15 cellular contexts compared by ENCODE assay signal in genomic region chr9:113296247-113296646, GRCh38. TPM values are rescaled to one million over a fixed set of nuclear protein-coding genes. Genes with fewer than 3 reads are reported as not detected.
DNase-seq lines count a peak whose midpoint lies in the region; ATAC-seq, FAIRE-seq and TF ChIP-seq lines count a peak whose summit lies in the region.
"Not testable (repeated sequence)": the region's sequence is repeated elsewhere in the genome, so short reads cannot be mapped to it uniquely, and the experiment has no call there.
"Had no signal": no experiment of that assay in that cellular context is flagged by ENCODE, and none has a peak within 500 bp of the region (broad histone marks: within the 10 kb centered on the region; RNA-seq: fewer than 3 reads in every experiment).

No MANE protein-coding gene starts in this region.

- intact Hi-C loops in mucosa of descending colon (cut with DNase I, micrococcal nuclease) = not testable (repeated sequence)

- FAIRE-seq in small intestine (lab: Jason Lieb, UNC) = not testable (repeated sequence)

- not testable (repeated sequence) for ATAC-seq in CD4-positive, CD25-positive, alpha-beta regulatory T cell (ENCODE audit: low read depth in 2 of 2); activated T-cell treated with anti-CD3 and anti-CD28 coated beads, Interleukin-2, amount 50 U/mL, for 72 hours (replicated peaks in 1 of 2)
- ATAC-seq in mucosa of descending colon = peak; percentile 44

- not testable (repeated sequence) for H3K27ac ChIP-seq in CD4-positive, CD25-positive, alpha-beta regulatory T cell (ENCODE audit: insufficient read depth, low read length, poor library complexity, severe bottlenecking); small intestine (ENCODE audit: low read depth in 1 of 2, low read length in 1 of 2)
- peak overlapping the region; percentile 95 for H3K27ac ChIP-seq in WERI-Rb-1

- not testable (repeated sequence) for H3K4me3 Mint-ChIP-seq in CD4-positive, CD25-positive, alpha-beta regulatory T cell; activated T-cell treated with anti-CD3 and anti-CD28 coated beads, Interleukin-2, amount 50 U/mL, for 72 hours; type B pancreatic cell

- H3K36me3 ChIP-seq in CD4-positive, CD25-positive, alpha-beta regulatory T cell (ENCODE audit: control insufficient read depth, insufficient read depth, low read length) = peaks cover 21% of the 10 kb centered on the region
- peaks cover 29% of the 10 kb centered on the region for H3K36me3 ChIP-seq in WERI-Rb-1
- H3K36me3 ChIP-seq in mucosa of descending colon (ENCODE audit: low read depth); small intestine (ENCODE audit: control insufficient read depth in 2 of 2, insufficient read depth in 2 of 2, low read length in 2 of 2): not testable (repeated sequence)

- H3K27me3 ChIP-seq in CD4-positive, CD25-positive, alpha-beta regulatory T cell (ENCODE audit: control insufficient read depth, insufficient read depth, low read length); WERI-Rb-1 (ENCODE audit: insufficient read depth, low read depth, severe bottlenecking); small intestine (ENCODE audit: control insufficient read depth in 2 of 2, insufficient read depth in 2 of 2, low read length in 2 of 2): not testable (repeated sequence)

- 35 to 63% (median 36%) methylated on average over 8 of the region's 8 CpGs for WGBS in small intestine, 3 donors

- not testable (repeated sequence) for H3K27me3 Mint-ChIP-seq in CD4-positive, CD25-positive, alpha-beta regulatory T cell; activated T-cell treated with anti-CD3 and anti-CD28 coated beads, Interleukin-2, amount 50 U/mL, for 72 hours (ENCODE audit: low read depth); type B pancreatic cell

- H3K4me3 ChIP-seq in CD4-positive, CD25-positive, alpha-beta regulatory T cell (ENCODE audit: low read depth, low read length); fibroblast of villous mesenchyme (ENCODE audit: low read depth, low read length); mucosa of descending colon; small intestine (ENCODE audit: low read depth in 1 of 2, low read length in 2 of 2): not testable (repeated sequence)
- peak overlapping the region; percentile 41 for H3K4me3 ChIP-seq in WERI-Rb-1 (ENCODE audit: low read depth, low read length)

- H3K4me1 Mint-ChIP-seq in CD4-positive, CD25-positive, alpha-beta regulatory T cell; activated T-cell treated with anti-CD3 and anti-CD28 coated beads, Interleukin-2, amount 50 U/mL, for 72 hours (ENCODE audit: low read depth); type B pancreatic cell (ENCODE audit: unreplicated experiment): not testable (repeated sequence)

- not testable (repeated sequence) for H3K9me3 Mint-ChIP-seq in CD4-positive, CD25-positive, alpha-beta regulatory T cell; activated T-cell treated with anti-CD3 and anti-CD28 coated beads, Interleukin-2, amount 50 U/mL, for 72 hours; type B pancreatic cell

- not testable (repeated sequence) for DNase-seq in CD4-positive, CD25-positive, alpha-beta regulatory T cell; activated T-cell treated with anti-CD3 and anti-CD28 coated beads, Interleukin-2, amount 50 U/mL, for 72 hours; type B pancreatic cell (ENCODE audit: extremely low spot score, unreplicated experiment)
- DNase-seq in OCI-M1 (lab: John Stamatoyannopoulos, UW) = peak; percentile 9
- DNase-seq in WERI-Rb-1 = peak; percentile 88
- peak; percentile 10 for DNase-seq in fibroblast of villous mesenchyme (ENCODE audit: low read depth)
- peak in 2 of 3 donors; percentile 51 to 57 for DNase-seq in mucosa of descending colon
- DNase-seq in small intestine = peak; percentile 46

- not testable (repeated sequence) for H3K36me3 Mint-ChIP-seq in CD4-positive, CD25-positive, alpha-beta regulatory T cell; type B pancreatic cell
- H3K36me3 Mint-ChIP-seq in activated T-cell treated with anti-CD3 and anti-CD28 coated beads, Interleukin-2, amount 50 U/mL, for 72 hours (ENCODE audit: insufficient read depth in 2 of 2) = peaks cover 3 to 12% of the 10 kb centered on the region in 2 donors

- not testable (repeated sequence) for H3K9me3 ChIP-seq in CD4-positive, CD25-positive, alpha-beta regulatory T cell (ENCODE audit: control insufficient read depth in 2 of 2, low read length in 2 of 2); WERI-Rb-1 (ENCODE audit: severe bottlenecking); mucosa of descending colon; small intestine (ENCODE audit: control insufficient read depth, low read depth)

- TF ChIP-seq CTCF in WERI-Rb-1 (IDR thresholded peaks at IDR 0.05; ENCODE audit: low read depth, low read length); fibroblast of villous mesenchyme (IDR thresholded peaks at IDR 0.05; ENCODE audit: insufficient read depth, low read depth, low read length); mucosa of descending colon (IDR thresholded peaks at IDR 0.05); type B pancreatic cell (conservative IDR thresholded peaks at IDR 0.05): not testable (repeated sequence)

- H3K27ac Mint-ChIP-seq in CD4-positive, CD25-positive, alpha-beta regulatory T cell = peak overlapping the region in 2 of 3 donors; percentile 57 to 86
- H3K27ac Mint-ChIP-seq in activated T-cell treated with anti-CD3 and anti-CD28 coated beads, Interleukin-2, amount 50 U/mL, for 72 hours = peak overlapping the region; percentile 7
- H3K27ac Mint-ChIP-seq in type B pancreatic cell = peak overlapping the region; percentile 33

- H3K4me1 ChIP-seq in CD4-positive, CD25-positive, alpha-beta regulatory T cell (ENCODE audit: control insufficient read depth, insufficient read depth, low read length, poor library complexity, severe bottlenecking); mucosa of descending colon (ENCODE audit: low read depth); small intestine (ENCODE audit: control insufficient read depth in 2 of 2, insufficient read depth in 1 of 2, low read depth in 1 of 2, low read length in 1 of 2): not testable (repeated sequence)

RNA-seq across cellular contexts. Expression of gene RNF183, which starts 6.9 kb away (rescaled TPM):
- not detected for total RNA-seq in CD4-positive, CD25-positive, alpha-beta regulatory T cell
- polyA plus RNA-seq in CD4-positive, CD25-positive, alpha-beta regulatory T cell = not detected
- under 1 TPM; 0.34 to 0.69 TPM for total RNA-seq in activated T-cell treated with anti-CD3 and anti-CD28 coated beads, Interleukin-2, amount 50 U/mL, for 72 hours
- total RNA-seq in fibroblast of villous mesenchyme (not detected in 2 replicates), mucosa of descending colon (1 to 10 TPM in 2 of 3 donors, under 1 TPM in 1; 0.35 to 1.4 (median 1.1) TPM), type B pancreatic cell (ENCODE audit: low replicate concordance) (0.77 and 1.0 TPM in 2 replicates)
- polyA plus RNA-seq in small intestine = 1 to 10 TPM in 1 of 3 donors, under 1 TPM in 1, not detected in 1; 0.54 to 1.7 TPM
- total RNA-seq: A172; B cell; CD4-positive, alpha-beta memory T cell; CD8-positive, alpha-beta memory T cell; Daoy; G401 had no signal
- polyA plus RNA-seq: BJ; CD4-positive, alpha-beta memory T cell; CD8-positive, alpha-beta memory T cell had no signal

RNA-seq across cellular contexts. Expression of gene PRPF4, which starts 20.8 kb away (rescaled TPM):
- 22.9 TPM for total RNA-seq in CD4-positive, CD25-positive, alpha-beta regulatory T cell
- polyA plus RNA-seq in CD4-positive, CD25-positive, alpha-beta regulatory T cell = 10 to 100 TPM; 18.4 to 25.7 (median 22.5) TPM
- 10 to 100 TPM; 34.0 to 49.0 TPM for total RNA-seq in activated T-cell treated with anti-CD3 and anti-CD28 coated beads, Interleukin-2, amount 50 U/mL, for 72 hours
- total RNA-seq in fibroblast of villous mesenchyme (21.3 and 36.3 TPM in 2 replicates), mucosa of descending colon (10 to 100 TPM; 13.2 to 18.4 (median 15.8) TPM), type B pancreatic cell (ENCODE audit: low replicate concordance) (27.2 and 38.0 TPM in 2 replicates)
- polyA plus RNA-seq in small intestine = 10 to 100 TPM in 1 of 3 donors, 1 to 10 TPM in 2; 7.6 to 14.0 (median 8.5) TPM

RNA-seq across cellular contexts. Expression of gene CDC26, which starts 20.9 kb away (rescaled TPM):
- total RNA-seq in CD4-positive, CD25-positive, alpha-beta regulatory T cell = 26.3 TPM
- 100 to 1,000 TPM; 161 to 182 (median 173) TPM for polyA plus RNA-seq in CD4-positive, CD25-positive, alpha-beta regulatory T cell
- total RNA-seq in activated T-cell treated with anti-CD3 and anti-CD28 coated beads, Interleukin-2, amount 50 U/mL, for 72 hours = 10 to 100 TPM; 45.4 to 58.4 TPM
- total RNA-seq in fibroblast of villous mesenchyme (35.8 and 61.3 TPM in 2 replicates), mucosa of descending colon (10 to 100 TPM; 19.3 to 45.8 (median 25.9) TPM), type B pancreatic cell (ENCODE audit: low replicate concordance) (33.9 and 34.8 TPM in 2 replicates)
- polyA plus RNA-seq in small intestine = 10 to 100 TPM; 33.4 to 77.0 (median 69.1) TPM

RNA-seq across cellular contexts. Expression of gene WDR31, which starts 43.8 kb away (rescaled TPM):
- 0.22 TPM for total RNA-seq in CD4-positive, CD25-positive, alpha-beta regulatory T cell
- under 1 TPM in 3 of 4 donors, not detected in 1; 0.06 to 0.32 (median 0.16) TPM for polyA plus RNA-seq in CD4-positive, CD25-positive, alpha-beta regulatory T cell
- total RNA-seq in activated T-cell treated with anti-CD3 and anti-CD28 coated beads, Interleukin-2, amount 50 U/mL, for 72 hours = 1 to 10 TPM; 1.4 to 3.8 TPM
- 0.32 and 0.86 TPM in 2 replicates for total RNA-seq in fibroblast of villous mesenchyme
- 1 to 10 TPM; 2.6 to 4.6 (median 3.3) TPM for total RNA-seq in mucosa of descending colon
- polyA plus RNA-seq in small intestine = 1 to 10 TPM in 1 of 3 donors, under 1 TPM in 1, not detected in 1; 0.45 to 1.6 TPM
- 5.0 and 6.7 TPM in 2 replicates for total RNA-seq in type B pancreatic cell (ENCODE audit: low replicate concordance)

RNA-seq across cellular contexts. Expression of gene BSPRY, which starts 53.1 kb away (rescaled TPM):
- total RNA-seq in CD4-positive, CD25-positive, alpha-beta regulatory T cell = 0.57 TPM
- polyA plus RNA-seq in CD4-positive, CD25-positive, alpha-beta regulatory T cell = 1 to 10 TPM in 1 of 4 donors, under 1 TPM in 3; 0.39 to 1.3 (median 0.56) TPM
- 10 to 100 TPM; 14.3 to 20.2 TPM for total RNA-seq in activated T-cell treated with anti-CD3 and anti-CD28 coated beads, Interleukin-2, amount 50 U/mL, for 72 hours
- total RNA-seq in fibroblast of villous mesenchyme (not detected in 2 replicates), mucosa of descending colon (10 to 100 TPM in 2 of 3 donors, 1 to 10 TPM in 1; 7.4 to 45.0 (median 26.7) TPM), type B pancreatic cell (ENCODE audit: low replicate concordance) (9.0 and 22.6 TPM in 2 replicates)
- 10 to 100 TPM; 14.9 to 16.8 (median 15.8) TPM for polyA plus RNA-seq in small intestine
- total RNA-seq: A172; CD4-positive, alpha-beta memory T cell; Daoy had no signal
- polyA plus RNA-seq: BJ had no signal

Comparison
In these comparisons a context has a peak if more than half of its experiments do, and no peak if none do; other contexts are left out.
1. H3K27ac Mint-ChIP-seq: peak in every context shown above with its lines; median percentile 72 in CD4-positive, CD25-positive, alpha-beta regulatory T cell; 33 in type B pancreatic cell; 7 in activated T-cell treated with anti-CD3 and anti-CD28 coated beads, Interleukin-2, amount 50 U/mL, for 72 hours.